Comparison of ENCODE assay signal across 11 cellular contexts in the genomic region with DNA sequence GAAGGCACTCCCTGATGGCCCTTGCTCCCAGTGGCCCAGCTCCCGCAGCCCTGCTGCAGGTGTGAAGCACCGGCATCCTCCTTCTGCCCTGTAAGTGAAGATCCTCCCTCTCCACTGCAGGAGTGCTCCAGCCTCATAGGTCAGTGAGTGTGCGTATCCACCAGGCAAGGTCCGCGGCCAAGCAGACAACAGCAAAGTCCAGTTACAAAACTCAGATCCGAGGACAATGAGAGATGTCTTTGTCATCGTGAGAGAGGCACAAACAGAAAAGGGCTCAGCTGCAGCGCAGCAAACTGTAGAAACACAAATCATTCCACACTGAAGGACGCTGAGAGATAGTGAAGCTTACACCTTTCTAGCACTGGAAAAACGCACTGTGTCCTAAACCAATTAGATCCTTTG. TPM values are rescaled to one million over a fixed set of nuclear protein-coding genes. Genes with fewer than 3 reads are reported as not detected.
DNase-seq lines count a peak whose midpoint lies in the region; ATAC-seq and TF ChIP-seq lines count a peak whose summit lies in the region.
"Had no signal": no experiment of that assay in that cellular context is flagged by ENCODE, and none has a peak within 500 bp of the region (broad histone marks: within the 10 kb centered on the region; RNA-seq: fewer than 3 reads in every experiment).

No MANE protein-coding gene starts in this region.

- H3K79me2 ChIP-seq in neural progenitor cell (ENCODE audit: low read depth) = peaks cover 72% of the 10 kb centered on the region

- ATAC-seq in HG03460 (IDR thresholded peaks at IDR 0.05; ENCODE audit: unreplicated experiment) (no peak), HG03354 (IDR thresholded peaks at IDR 0.05; ENCODE audit: poor library complexity, severe bottlenecking, unreplicated experiment) (no peak)

- H3K9me3 ChIP-seq in A673 (ENCODE audit: low read depth, low read length, poor library complexity, severe bottlenecking) = no peaks in the 10 kb centered on the region
- no peaks in the 10 kb centered on the region for H3K9me3 ChIP-seq in effector memory CD4-positive, alpha-beta T cell (ENCODE audit: control insufficient read depth, low read length)
- H3K9me3 ChIP-seq in neural progenitor cell (ENCODE audit: low read depth) = no peaks in the 10 kb centered on the region
- H3K9me3 ChIP-seq: BLaER1 treated with 17β-estradiol and CSF1 and Interleukin-3, amounts not matched to agents 10 nM and 100 nM had no signal

- no peaks in the 10 kb centered on the region for H3F3A ChIP-seq in neural progenitor cell (ENCODE audit: low read depth)

- H3K27ac ChIP-seq in A673 (ENCODE audit: low read depth, low read length, poor library complexity, severe bottlenecking) (peak overlapping the region; percentile 9), RWPE1 (peak overlapping the region; percentile 64), neural progenitor cell (peak overlapping the region; percentile 8)
- peak overlapping the region; percentile 39 for H3K27ac ChIP-seq in effector memory CD4-positive, alpha-beta T cell (ENCODE audit: insufficient read depth, low read length, poor library complexity, severe bottlenecking)
- H3K27ac ChIP-seq: BLaER1 treated with 17β-estradiol and CSF1 and Interleukin-3, amounts not matched to agents 10 nM and 100 nM; hepatocyte had no signal

- peaks cover 54% of the 10 kb centered on the region for H4K20me1 ChIP-seq in neural progenitor cell (ENCODE audit: low read depth)

- H3K4me1 ChIP-seq in A673 (ENCODE audit: insufficient read depth, low read length, poor library complexity, severe bottlenecking) = peaks cover 15% of the 10 kb centered on the region
- peaks cover 63% of the 10 kb centered on the region for H3K4me1 ChIP-seq in effector memory CD4-positive, alpha-beta T cell (ENCODE audit: control insufficient read depth, insufficient read depth, low read length, poor library complexity, severe bottlenecking)
- H3K4me1 ChIP-seq in neural progenitor cell = peaks cover 13% of the 10 kb centered on the region

- in situ Hi-C loops in GM13977 (cut with MboI; ENCODE audit: low pct_unique_long_range_greater_than_20kb, low sequenced_read_pairs, unreplicated experiment) = no loop called here

- no TSS peak for BruUV-seq in A673 (replicated peaks; lab: Mats Ljungman, UMichigan)

- no peak for DNase-seq in A673 (ENCODE audit: low spot score)
- no peak for DNase-seq in RWPE1 (ENCODE audit: low spot score)
- no peak for DNase-seq in effector memory CD4-positive, alpha-beta T cell
- no peak for DNase-seq in neural progenitor cell (ENCODE audit: low spot score)
- no peak for DNase-seq in kidney tubule cell (ENCODE audit: low spot score)
- DNase-seq in GM13977 (ENCODE audit: low spot score) = no peak
- DNase-seq: NCI-H2171 had no signal

- no peak overlapping the region for H3K9ac ChIP-seq in neural progenitor cell

- no peak overlapping the region for H3K4me3 ChIP-seq in A673 (ENCODE audit: low read depth, low read length, poor library complexity, severe bottlenecking)
- no peak overlapping the region for H3K4me3 ChIP-seq in effector memory CD4-positive, alpha-beta T cell (ENCODE audit: insufficient read depth, low read depth, low read length, poor library complexity, severe bottlenecking)
- no peak overlapping the region for H3K4me3 ChIP-seq in neural progenitor cell
- H3K4me3 ChIP-seq: BLaER1 treated with 17β-estradiol and CSF1 and Interleukin-3, amounts not matched to agents 10 nM and 100 nM; hepatocyte had no signal

- peaks cover 5% of the 10 kb centered on the region for H3K27me3 Mint-ChIP-seq in neural progenitor cell (ENCODE audit: insufficient read depth, low read depth)

- POLR2A ChIA-PET in A673 (lab: Charles Lee; ENCODE audit: low non-redundant PET) = no interaction called here
- POLR2A ChIA-PET in RWPE1 (lab: Yijun Ruan, JAX; ENCODE audit: low non-redundant PET) = no interaction called here

- no peak overlapping the region for H3K4me3 Mint-ChIP-seq in neural progenitor cell

- H3K27ac Mint-ChIP-seq in neural progenitor cell = no peak overlapping the region

- H3K36me3 ChIP-seq in A673 (ENCODE audit: insufficient read depth, low read length, poor library complexity, severe bottlenecking) (peaks cover 38% of the 10 kb centered on the region), neural progenitor cell (no peaks in the 10 kb centered on the region)
- peaks cover 68% of the 10 kb centered on the region for H3K36me3 ChIP-seq in effector memory CD4-positive, alpha-beta T cell (ENCODE audit: control insufficient read depth, insufficient read depth, low read length)

- TF ChIP-seq CTCF in A673 (conservative IDR thresholded peaks at IDR 0.05; ENCODE audit: low read depth, low read length) = no peak
- no peak for TF ChIP-seq CTCF in RWPE1 (conservative IDR thresholded peaks at IDR 0.05; ENCODE audit: low read depth)
- TF ChIP-seq CTCF in neural progenitor cell (IDR thresholded peaks at IDR 0.05) = no peak
- no peak for TF ChIP-seq CTCF in GM13977 (IDR thresholded peaks at IDR 0.05; ENCODE audit: extremely low read depth, insufficient read depth, missing control alignments)

- H3K27me3 ChIP-seq in A673 (replicated peaks; ENCODE audit: insufficient read depth, low read depth, low read length, poor library complexity) = no peaks in the 10 kb centered on the region
- H3K27me3 ChIP-seq in effector memory CD4-positive, alpha-beta T cell (replicated peaks; ENCODE audit: control insufficient read depth, insufficient read depth, low read length, poor library complexity, severe bottlenecking) = no peaks in the 10 kb centered on the region
- H3K27me3 ChIP-seq in neural progenitor cell = no peaks in the 10 kb centered on the region
- H3K27me3 ChIP-seq: BLaER1 treated with 17β-estradiol and CSF1 and Interleukin-3, amounts not matched to agents 10 nM and 100 nM; hepatocyte had no signal

- peaks cover 42% of the 10 kb centered on the region for H3K36me3 Mint-ChIP-seq in neural progenitor cell

- intact Hi-C loops in A673 (cut with micrococcal nuclease; ENCODE audit: unreplicated experiment) = no loop called here

- CTCF ChIA-PET in A673 (lab: Charles Lee) (no interaction called here), RWPE1 (lab: Yijun Ruan, JAX) (no interaction called here)

- peaks cover 25% of the 10 kb centered on the region for H3K4me1 Mint-ChIP-seq in neural progenitor cell

- H3K4me2 ChIP-seq in neural progenitor cell = no peak overlapping the region
- H3K4me2 ChIP-seq: hepatocyte had no signal

- no peaks in the 10 kb centered on the region for H3K9me3 Mint-ChIP-seq in neural progenitor cell

- no peak overlapping the region for H2AFZ ChIP-seq in neural progenitor cell (replicated peaks)
- H2AFZ ChIP-seq: hepatocyte had no signal

RNA-seq across cellular contexts. Expression of gene MYH9, which starts 46.1 kb away (rescaled TPM):
- total RNA-seq in A673 (2021) (290 and 323 TPM in 2 replicates), neural progenitor cell (ENCODE audit: low replicate concordance) (77.2 and 189 TPM in 2 replicates)

Comparison
In these comparisons a context has a peak if more than half of its experiments do, and no peak if none do; other contexts are left out.
1. H3K27ac ChIP-seq: peak in every context shown above with its lines; median percentile 64 in RWPE1; 39 in effector memory CD4-positive, alpha-beta T cell; 9 in A673; 8 in neural progenitor cell.